In the genomic region with DNA sequence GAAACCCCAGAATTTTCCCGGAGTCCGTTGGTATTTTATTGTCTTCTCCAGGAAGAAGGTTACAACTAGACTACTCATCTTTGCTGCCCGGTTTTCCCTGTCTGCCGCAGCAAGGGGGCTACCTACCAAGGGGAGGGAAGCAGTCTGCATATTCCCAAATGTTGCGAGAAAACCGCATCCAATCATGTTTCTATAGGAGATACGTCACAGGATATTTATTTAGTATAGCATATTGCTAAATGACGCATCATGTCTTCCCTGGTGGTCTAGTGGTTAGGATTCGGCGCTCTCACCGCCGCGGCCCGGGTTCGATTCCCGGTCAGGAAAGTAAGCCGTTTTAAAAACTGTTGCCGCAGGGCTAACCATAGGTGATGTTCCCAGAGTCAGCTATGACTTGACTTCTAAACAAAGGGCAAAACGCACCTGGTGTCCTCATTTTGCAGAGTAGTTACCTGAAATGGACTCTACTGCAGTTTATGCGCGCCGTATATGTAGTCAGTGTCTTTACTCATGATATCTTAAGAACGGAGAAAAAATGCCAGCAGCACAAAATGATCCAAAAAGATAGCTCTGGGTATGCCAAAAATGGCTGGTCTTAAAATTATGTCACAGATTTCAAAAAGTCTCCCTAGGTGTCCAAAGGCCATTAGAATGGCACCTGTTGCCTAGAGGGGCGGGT, we compare ENCODE assay signal across 8 cellular contexts. TPM values are rescaled to one million over a fixed set of nuclear protein-coding genes. Genes with fewer than 3 reads are reported as not detected.
DNase-seq lines count a peak whose midpoint lies in the region; ATAC-seq and TF ChIP-seq lines count a peak whose summit lies in the region.

No MANE protein-coding gene starts in this region.

- H3K4me3 Mint-ChIP-seq in WTC11 = peak overlapping the region; percentile 96

- peaks cover 3% of the 10 kb centered on the region; the same call in 1 of the 2 replicates for H3K4me1 Mint-ChIP-seq in WTC11

- no peak for TF ChIP-seq CTCF in WTC11 (IDR thresholded peaks at IDR 0.05)

- CTCF ChIA-PET in WTC11 (lab: Charles Lee) = interaction anchor here (0.9 to 3.2 kb wide), 7 partner anchors 11 to 48 kb away, joined by 3 to 40 read pairs (median 9); a partner anchor contains a TSS

- peak; percentile 61 for DNase-seq in NCI-H2196 (lab: John Stamatoyannopoulos, UW; ENCODE audit: unreplicated experiment)
- peak; percentile 77 for DNase-seq in WTC11 (ENCODE audit: low spot score)
- DNase-seq in caudate nucleus (lab: John Stamatoyannopoulos, UW) = peak in 50 of 61 donors; percentile 8 to 92 (median 82)
- DNase-seq in kidney glomerular epithelial cell (lab: John Stamatoyannopoulos, UW) = peak; percentile 94
- DNase-seq in stimulated activated CD4-positive, alpha-beta T cell treated with anti-CD3 and anti-CD28 coated beads, Interleukin-15, amount 100 ng/mL, for 1 hour (ENCODE audit: low read depth in 1 of 2, low spot score in 1 of 2) = peak; percentile 76 to 79
- no peak for DNase-seq in epidermal melanocyte (ENCODE audit: insufficient read length, low spot score)

- peaks cover 8% of the 10 kb centered on the region for H3K27me3 Mint-ChIP-seq in WTC11 (ENCODE audit: low read depth)

- peak overlapping the region; percentile 99 for H3K27ac Mint-ChIP-seq in WTC11

- H3K36me3 Mint-ChIP-seq in WTC11 = no peaks in the 10 kb centered on the region

- ATAC-seq in GM18861 (IDR thresholded peaks at IDR 0.05; ENCODE audit: unreplicated experiment) = peak; percentile 55
- ATAC-seq in HG03103 (IDR thresholded peaks at IDR 0.05; ENCODE audit: low read depth, unreplicated experiment) = peak; percentile 52
- peak; percentile 55 for ATAC-seq in WTC11

- POLR2A ChIA-PET in WTC11 (lab: Charles Lee) = interaction anchor here (1.4 to 2.4 kb wide), 5 partner anchors 11 to 48 kb away, joined by 3 to 20 read pairs (median 10); a partner anchor contains a TSS

- H3K9me3 Mint-ChIP-seq in WTC11 = no peaks in the 10 kb centered on the region

- H3K27ac ChIP-seq in caudate nucleus (ENCODE audit: low read depth, low read length) = peak overlapping the region; percentile 91

TF ChIP-seq in WTC11, 78 proteins besides CTCF, POLR2A, EP300 and RAD21 (continues in another document):
- no peak for TF ChIP-seq TP53 (CRISPR knock-in tag; IDR thresholded peaks at IDR 0.05)
- no peak for TF ChIP-seq GABPB1 (CRISPR knock-in tag; IDR thresholded peaks at IDR 0.05)
- TF ChIP-seq ESRRA (CRISPR knock-in tag; IDR thresholded peaks at IDR 0.05; ENCODE audit: borderline replicate concordance) = no peak
- TF ChIP-seq ZNF138 (CRISPR knock-in tag; conservative IDR thresholded peaks at IDR 0.05) = no peak
- TF ChIP-seq NR1H2 (CRISPR knock-in tag; IDR thresholded peaks at IDR 0.05) = no peak
- no peak for TF ChIP-seq SOX15 (CRISPR knock-in tag; IDR thresholded peaks at IDR 0.05)
- TF ChIP-seq ZNF423 (CRISPR knock-in tag; IDR thresholded peaks at IDR 0.05) = no peak
- TF ChIP-seq, protein P1, sequence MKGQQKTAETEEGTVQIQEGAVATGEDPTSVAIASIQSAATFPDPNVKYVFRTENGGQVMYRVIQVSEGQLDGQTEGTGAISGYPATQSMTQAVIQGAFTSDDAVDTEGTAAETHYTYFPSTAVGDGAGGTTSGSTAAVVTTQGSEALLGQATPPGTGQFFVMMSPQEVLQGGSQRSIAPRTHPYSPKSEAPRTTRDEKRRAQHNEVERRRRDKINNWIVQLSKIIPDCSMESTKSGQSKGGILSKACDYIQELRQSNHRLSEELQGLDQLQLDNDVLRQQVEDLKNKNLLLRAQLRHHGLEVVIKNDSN (CRISPR knock-in tag; IDR thresholded peaks at IDR 0.05) = peak; percentile 11; the same call in 1 of the 2 replicates
- TF ChIP-seq ZNF121 (CRISPR knock-in tag; IDR thresholded peaks at IDR 0.05) = no peak
- TF ChIP-seq, protein P2, sequence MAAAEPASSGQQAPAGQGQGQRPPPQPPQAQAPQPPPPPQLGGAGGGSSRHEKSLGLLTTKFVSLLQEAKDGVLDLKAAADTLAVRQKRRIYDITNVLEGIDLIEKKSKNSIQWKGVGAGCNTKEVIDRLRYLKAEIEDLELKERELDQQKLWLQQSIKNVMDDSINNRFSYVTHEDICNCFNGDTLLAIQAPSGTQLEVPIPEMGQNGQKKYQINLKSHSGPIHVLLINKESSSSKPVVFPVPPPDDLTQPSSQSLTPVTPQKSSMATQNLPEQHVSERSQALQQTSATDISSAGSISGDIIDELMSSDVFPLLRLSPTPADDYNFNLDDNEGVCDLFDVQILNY (CRISPR knock-in tag; IDR thresholded peaks at IDR 0.05) = no peak
- TF ChIP-seq, protein P3, sequence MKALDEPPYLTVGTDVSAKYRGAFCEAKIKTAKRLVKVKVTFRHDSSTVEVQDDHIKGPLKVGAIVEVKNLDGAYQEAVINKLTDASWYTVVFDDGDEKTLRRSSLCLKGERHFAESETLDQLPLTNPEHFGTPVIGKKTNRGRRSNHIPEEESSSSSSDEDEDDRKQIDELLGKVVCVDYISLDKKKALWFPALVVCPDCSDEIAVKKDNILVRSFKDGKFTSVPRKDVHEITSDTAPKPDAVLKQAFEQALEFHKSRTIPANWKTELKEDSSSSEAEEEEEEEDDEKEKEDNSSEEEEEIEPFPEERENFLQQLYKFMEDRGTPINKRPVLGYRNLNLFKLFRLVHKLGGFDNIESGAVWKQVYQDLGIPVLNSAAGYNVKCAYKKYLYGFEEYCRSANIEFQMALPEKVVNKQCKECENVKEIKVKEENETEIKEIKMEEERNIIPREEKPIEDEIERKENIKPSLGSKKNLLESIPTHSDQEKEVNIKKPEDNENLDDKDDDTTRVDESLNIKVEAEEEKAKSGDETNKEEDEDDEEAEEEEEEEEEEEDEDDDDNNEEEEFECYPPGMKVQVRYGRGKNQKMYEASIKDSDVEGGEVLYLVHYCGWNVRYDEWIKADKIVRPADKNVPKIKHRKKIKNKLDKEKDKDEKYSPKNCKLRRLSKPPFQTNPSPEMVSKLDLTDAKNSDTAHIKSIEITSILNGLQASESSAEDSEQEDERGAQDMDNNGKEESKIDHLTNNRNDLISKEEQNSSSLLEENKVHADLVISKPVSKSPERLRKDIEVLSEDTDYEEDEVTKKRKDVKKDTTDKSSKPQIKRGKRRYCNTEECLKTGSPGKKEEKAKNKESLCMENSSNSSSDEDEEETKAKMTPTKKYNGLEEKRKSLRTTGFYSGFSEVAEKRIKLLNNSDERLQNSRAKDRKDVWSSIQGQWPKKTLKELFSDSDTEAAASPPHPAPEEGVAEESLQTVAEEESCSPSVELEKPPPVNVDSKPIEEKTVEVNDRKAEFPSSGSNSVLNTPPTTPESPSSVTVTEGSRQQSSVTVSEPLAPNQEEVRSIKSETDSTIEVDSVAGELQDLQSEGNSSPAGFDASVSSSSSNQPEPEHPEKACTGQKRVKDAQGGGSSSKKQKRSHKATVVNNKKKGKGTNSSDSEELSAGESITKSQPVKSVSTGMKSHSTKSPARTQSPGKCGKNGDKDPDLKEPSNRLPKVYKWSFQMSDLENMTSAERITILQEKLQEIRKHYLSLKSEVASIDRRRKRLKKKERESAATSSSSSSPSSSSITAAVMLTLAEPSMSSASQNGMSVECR (CRISPR knock-in tag; IDR thresholded peaks at IDR 0.05; ENCODE audit: borderline replicate concordance) = no peak
- TF ChIP-seq, protein P4, sequence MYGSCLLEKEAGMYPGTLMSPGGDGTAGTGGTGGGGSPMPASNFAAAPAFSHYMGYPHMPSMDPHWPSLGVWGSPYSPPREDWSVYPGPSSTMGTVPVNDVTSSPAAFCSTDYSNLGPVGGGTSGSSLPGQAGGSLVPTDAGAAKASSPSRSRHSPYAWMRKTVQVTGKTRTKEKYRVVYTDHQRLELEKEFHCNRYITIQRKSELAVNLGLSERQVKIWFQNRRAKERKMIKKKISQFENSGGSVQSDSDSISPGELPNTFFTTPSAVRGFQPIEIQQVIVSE (CRISPR knock-in tag; IDR thresholded peaks at IDR 0.05; ENCODE audit: borderline replicate concordance) = no peak
- TF ChIP-seq ATF1 (CRISPR knock-in tag; IDR thresholded peaks at IDR 0.05) = no peak
- TF ChIP-seq SP1 (CRISPR knock-in tag; conservative IDR thresholded peaks at IDR 0.05) = peak; percentile 55
- TF ChIP-seq, protein P5, sequence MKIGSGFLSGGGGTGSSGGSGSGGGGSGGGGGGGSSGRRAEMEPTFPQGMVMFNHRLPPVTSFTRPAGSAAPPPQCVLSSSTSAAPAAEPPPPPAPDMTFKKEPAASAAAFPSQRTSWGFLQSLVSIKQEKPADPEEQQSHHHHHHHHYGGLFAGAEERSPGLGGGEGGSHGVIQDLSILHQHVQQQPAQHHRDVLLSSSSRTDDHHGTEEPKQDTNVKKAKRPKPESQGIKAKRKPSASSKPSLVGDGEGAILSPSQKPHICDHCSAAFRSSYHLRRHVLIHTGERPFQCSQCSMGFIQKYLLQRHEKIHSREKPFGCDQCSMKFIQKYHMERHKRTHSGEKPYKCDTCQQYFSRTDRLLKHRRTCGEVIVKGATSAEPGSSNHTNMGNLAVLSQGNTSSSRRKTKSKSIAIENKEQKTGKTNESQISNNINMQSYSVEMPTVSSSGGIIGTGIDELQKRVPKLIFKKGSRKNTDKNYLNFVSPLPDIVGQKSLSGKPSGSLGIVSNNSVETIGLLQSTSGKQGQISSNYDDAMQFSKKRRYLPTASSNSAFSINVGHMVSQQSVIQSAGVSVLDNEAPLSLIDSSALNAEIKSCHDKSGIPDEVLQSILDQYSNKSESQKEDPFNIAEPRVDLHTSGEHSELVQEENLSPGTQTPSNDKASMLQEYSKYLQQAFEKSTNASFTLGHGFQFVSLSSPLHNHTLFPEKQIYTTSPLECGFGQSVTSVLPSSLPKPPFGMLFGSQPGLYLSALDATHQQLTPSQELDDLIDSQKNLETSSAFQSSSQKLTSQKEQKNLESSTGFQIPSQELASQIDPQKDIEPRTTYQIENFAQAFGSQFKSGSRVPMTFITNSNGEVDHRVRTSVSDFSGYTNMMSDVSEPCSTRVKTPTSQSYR (CRISPR knock-in tag; IDR thresholded peaks at IDR 0.05) = no peak
- TF ChIP-seq FOXJ3 (CRISPR knock-in tag; IDR thresholded peaks at IDR 0.05; ENCODE audit: borderline replicate concordance) = no peak
- TF ChIP-seq ZNF671 (CRISPR knock-in tag; IDR thresholded peaks at IDR 0.05) = peak; percentile 44; the same call in 1 of the 2 replicates
- no peak for TF ChIP-seq CBFB (CRISPR knock-in tag; IDR thresholded peaks at IDR 0.05; ENCODE audit: low read depth)

RNA-seq across cellular contexts. Expression of a gene that starts 15.2 kb away (rescaled TPM):
- 50.7 to 59.1 TPM (median 56.0 TPM) in 3 replicates for total RNA-seq in WTC11 (2021)

RNA-seq across cellular contexts. Expression of a gene that starts 31.9 kb away (rescaled TPM):
- 6.5 to 6.9 TPM (median 6.6 TPM) in 3 replicates for total RNA-seq in WTC11 (2021)

RNA-seq across cellular contexts. Expression of a gene that starts 36.1 kb away (rescaled TPM):
- total RNA-seq in WTC11 (2021) = 34.1 to 37.9 TPM (median 34.6 TPM) in 3 replicates

RNA-seq across cellular contexts. Expression of a gene that starts 48.4 kb away (rescaled TPM):
- 28.3 to 32.9 TPM (median 28.3 TPM) in 3 replicates for total RNA-seq in WTC11 (2021)
